Comparison of ENCODE assay signal across 18 cellular contexts in the genomic region with DNA sequence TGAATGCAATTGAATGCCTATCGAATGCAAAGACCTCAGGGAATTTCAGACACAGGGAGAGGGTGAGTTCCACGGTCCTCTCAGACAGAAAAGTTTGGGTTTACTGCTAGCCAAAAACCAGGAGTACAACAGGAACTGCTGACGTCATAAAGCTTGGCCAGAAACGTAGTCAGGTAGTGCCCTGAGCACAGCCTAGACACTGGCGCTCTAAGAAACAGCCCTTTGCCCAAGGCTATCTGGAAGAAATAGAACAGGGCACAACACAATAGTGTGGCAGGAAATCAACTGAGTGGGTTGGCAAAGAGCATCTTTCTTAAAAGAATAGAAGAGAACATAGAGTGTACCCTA. TPM values are rescaled to one million over a fixed set of nuclear protein-coding genes. Genes with fewer than 3 reads are reported as not detected.
DNase-seq lines count a peak whose midpoint lies in the region; ATAC-seq, FAIRE-seq and TF ChIP-seq lines count a peak whose summit lies in the region.
"Had no signal": no experiment of that assay in that cellular context is flagged by ENCODE, and none has a peak within 500 bp of the region (broad histone marks: within the 10 kb centered on the region; RNA-seq: fewer than 3 reads in every experiment).

No MANE protein-coding gene starts in this region.

- FAIRE-seq in H1 (lab: Jason Lieb, UNC), result no peak
- FAIRE-seq: D721Med had no signal

- H4K8ac ChIP-seq in H1 (ENCODE audit: extremely low read depth, insufficient read depth, low read length), result no peak overlapping the region

- no peaks in the 10 kb centered on the region for H3K27me3 Mint-ChIP-seq in activated B cell treated with CpG ODN at 0.5 μM for 24 hours

- peak overlapping the region; percentile 77; the same call in 1 of the 2 replicates for H2BK15ac ChIP-seq in H1 (ENCODE audit: low read length)

- no peak for TF ChIP-seq RAD21 in H1 (IDR thresholded peaks at IDR 0.05 in 1 of 2, conservative IDR thresholded peaks at IDR 0.05 in 1 of 2; ENCODE audit: low read depth in 2 of 2, low read length in 2 of 2)

- 67 to 77% methylated on average over 5 of the region's 5 CpGs for WGBS in heart right ventricle, 2 donors
- WGBS in H1 (ENCODE audit: extremely low coverage in 1 of 2, insufficient coverage in 1 of 2, insufficient read length in 1 of 2, insufficient replicate concordance in 2 of 2, low coverage in 1 of 2, low lambda C conversion rate in 2 of 2, missing lambda C conversion rate in 1 of 2), 2 experiments, result 89% methylated on average over 5 of the region's 5 CpGs; no CpG with 5 or more reads in 1 of the 2 experiments

- H3K23me2 ChIP-seq in H1 (ENCODE audit: low read depth, low read length), result no peaks in the 10 kb centered on the region

- TF ChIP-seq CTCF in heart right ventricle (IDR thresholded peaks at IDR 0.05), result no peak
- TF ChIP-seq CTCF in activated B cell treated with CpG ODN at 0.5 μM for 24 hours (IDR thresholded peaks at IDR 0.05), result no peak
- no peak for TF ChIP-seq CTCF in H1 (IDR thresholded peaks at IDR 0.05; ENCODE audit: control extremely low read depth in 1 of 3, insufficient read depth in 1 of 3, low read depth in 1 of 3, low read length in 3 of 3)

- H3K36me3 ChIP-seq in heart right ventricle (no peaks in the 10 kb centered on the region), H1 (ENCODE audit: control insufficient read depth in 2 of 4, insufficient read depth in 4 of 4, low read length in 3 of 4) (no peaks in the 10 kb centered on the region), stomach smooth muscle (ENCODE audit: control insufficient read depth in 2 of 2, insufficient read depth in 2 of 2, low read length in 2 of 2) (no peaks in the 10 kb centered on the region)
- H3K36me3 ChIP-seq: transverse colon had no signal

- ATAC-seq in heart right ventricle (peak in 1 of 8 donors; percentile 12), Right ventricle myocardium superior (ENCODE audit: poor library complexity) (no peak), activated B cell treated with CpG ODN at 0.5 μM for 24 hours (ENCODE audit: low read depth) (no peak)
- ATAC-seq: activated CD4-positive, CD25-positive, alpha-beta regulatory T cell treated with anti-CD3 and anti-CD28 coated beads, Interleukin-2, amount 50 U/mL, for 24 hours; activated T-cell treated with anti-CD3 and anti-CD28 coated beads, Interleukin-2, amount 50 U/mL, for 4 hours; naive thymus-derived CD8-positive, alpha-beta T cell had no signal

- H2BK20ac ChIP-seq in H1 (ENCODE audit: low read length), result peak overlapping the region; percentile 91; the same call in 1 of the 2 replicates

- no peaks in the 10 kb centered on the region for H3K9me3 ChIP-seq in heart right ventricle
- no peaks in the 10 kb centered on the region for H3K9me3 ChIP-seq in H1 (ENCODE audit: insufficient read depth in 2 of 2, low read depth in 1 of 2, low read length in 1 of 2)
- no peaks in the 10 kb centered on the region for H3K9me3 ChIP-seq in stomach smooth muscle (ENCODE audit: control insufficient read depth in 2 of 2, low read length in 2 of 2)
- H3K9me3 ChIP-seq: transverse colon had no signal

- POLR2A ChIA-PET in activated B cell treated with CpG ODN at 0.5 μM for 24 hours (lab: Charles Lee), result interaction anchor here (1.2 to 2.5 kb wide), 4 partner anchors 34 to 145 kb away, joined by 4 to 23 read pairs (median 5); a partner anchor contains a TSS
- POLR2A ChIA-PET in H1 (lab: Charles Lee; ENCODE audit: partially characterized antibody), result interaction anchor here (1.3 to 2.0 kb wide), 2 partner anchors 8 to 15 kb away, joined by 5 to 8 read pairs; no protein-coding TSS in a partner anchor

- H3K27me3 ChIP-seq in heart right ventricle (no peaks in the 10 kb centered on the region), H1 (replicated peaks in 1 of 4; ENCODE audit: control insufficient read depth in 3 of 4, extremely low read depth in 1 of 4, insufficient read depth in 3 of 4, low read length in 3 of 4) (no peaks in the 10 kb centered on the region), stomach smooth muscle (ENCODE audit: control insufficient read depth in 1 of 2, insufficient read depth in 2 of 2, low read length in 2 of 2) (no peaks in the 10 kb centered on the region)
- H3K27me3 ChIP-seq: transverse colon had no signal

- H2AK5ac ChIP-seq in H1 (ENCODE audit: low read depth, low read length), result no peak overlapping the region

- no peak overlapping the region for H3K56ac ChIP-seq in H1 (replicated peaks; ENCODE audit: insufficient read length, low read depth, low read length)

- peak overlapping the region; percentile 22; the same call in 1 of the 2 replicates for H2BK12ac ChIP-seq in H1 (ENCODE audit: low read depth, low read length)

- H3K18ac ChIP-seq in H1 (ENCODE audit: extremely low read depth, low read length), result no peak overlapping the region

- H3K79me1 ChIP-seq in H1 (ENCODE audit: low read depth, low read length), result no peaks in the 10 kb centered on the region; the same call in 1 of the 2 replicates

- no peak overlapping the region for H3K4me3 ChIP-seq in heart right ventricle
- no peak overlapping the region for H3K4me3 ChIP-seq in H1 (ENCODE audit: extremely low read depth in 1 of 4, insufficient read depth in 2 of 4, low read depth in 3 of 4, low read length in 4 of 4)
- H3K4me3 ChIP-seq in stomach smooth muscle (ENCODE audit: low read length in 2 of 2), result no peak overlapping the region
- H3K4me3 ChIP-seq: PC-9, transverse colon had no signal

- H3K4me1 Mint-ChIP-seq in activated B cell treated with CpG ODN at 0.5 μM for 24 hours, result peaks cover 80% of the 10 kb centered on the region

- H3K79me2 ChIP-seq in H1 (ENCODE audit: control insufficient read depth in 1 of 2, insufficient read depth in 2 of 2, low read length in 2 of 2), result peaks cover 0 to 9% of the 10 kb centered on the region in 2 experiments; a peak in 1 of 4 replicates

- CTCF ChIA-PET in activated B cell treated with CpG ODN at 0.5 μM for 24 hours (lab: Charles Lee) (interaction anchor here (1.1 to 2.2 kb wide), 4 partner anchors 46 to 99 kb away, joined by 3 to 8 read pairs (median 4); no protein-coding TSS in a partner anchor), H1 (lab: Charles Lee; ENCODE audit: partially characterized antibody) (interaction anchor here (0.8 to 4.1 kb wide), 12 partner anchors 11 to 91 kb away, joined by 3 to 12 read pairs (median 5); no protein-coding TSS in a partner anchor)

- peak overlapping the region; percentile 5 for H4K91ac ChIP-seq in H1 (replicated peaks; ENCODE audit: insufficient read length, low read length)

- peak overlapping the region; percentile 95 for H3K27ac Mint-ChIP-seq in activated B cell treated with CpG ODN at 0.5 μM for 24 hours

- H3K14ac ChIP-seq in H1 (ENCODE audit: insufficient read length), result no peak overlapping the region

- H3K9me3 Mint-ChIP-seq in activated B cell treated with CpG ODN at 0.5 μM for 24 hours, result peaks cover under 1% of the 10 kb centered on the region
- H3K9me3 Mint-ChIP-seq: naive thymus-derived CD8-positive, alpha-beta T cell had no signal

- no peak for TF ChIP-seq EP300 in H1 (IDR thresholded peaks at IDR 0.05; ENCODE audit: borderline replicate concordance in 1 of 2, low read depth in 2 of 2, low read length in 2 of 2)

- no peak overlapping the region for H3K9ac ChIP-seq in H1 (replicated peaks in 1 of 4; ENCODE audit: extremely low read depth in 1 of 4, low read depth in 3 of 4, low read length in 3 of 4)
- H3K9ac ChIP-seq in stomach smooth muscle (ENCODE audit: low read length in 2 of 2), result peak overlapping the region in 1 of 2 donors; percentile 37

- H3K4me1 ChIP-seq in heart right ventricle (peaks cover 18 to 92% (median 85%) of the 10 kb centered on the region in 9 donors), H1 (replicated peaks in 1 of 4; ENCODE audit: control insufficient read depth in 3 of 4, insufficient read depth in 4 of 4, low read length in 3 of 4) (peaks cover 10 to 24% (median 15%) of the 10 kb centered on the region in 4 experiments), stomach smooth muscle (ENCODE audit: control insufficient read depth, insufficient read depth, low read length) (peaks cover 47% of the 10 kb centered on the region)

- no peak overlapping the region for H2AFZ ChIP-seq in H1 (ENCODE audit: low read length)
- H2AFZ ChIP-seq: PC-9 had no signal

- no peak overlapping the region for H3K4me2 ChIP-seq in H1 (ENCODE audit: insufficient read depth in 1 of 2, low read depth in 2 of 2, low read length in 2 of 2)
- H3K4me2 ChIP-seq: PC-9 had no signal

- TF ChIP-seq POLR2A in H1 (IDR thresholded peaks at IDR 0.05; ENCODE audit: control extremely low read depth in 1 of 2, low read depth in 2 of 2, low read length in 2 of 2), result no peak

- no peak for DNase-seq in heart right ventricle
- DNase-seq in Right ventricle myocardium superior, result no peak
- DNase-seq in activated B cell treated with CpG ODN at 0.5 μM for 24 hours, result no peak
- no peak for DNase-seq in H1 (ENCODE audit: low read depth in 1 of 2, low spot score in 2 of 2)
- no peak for DNase-seq in NCI-H510A treated with DMSO at 0.1 percent for 48 hours (lab: John Stamatoyannopoulos, UW)
- no peak for DNase-seq in occipital lobe (lab: John Stamatoyannopoulos, UW)
- no peak for DNase-seq in pons (ENCODE audit: low spot score)
- DNase-seq: activated T-cell treated with anti-CD3 and anti-CD28 coated beads, Interleukin-2, amount 50 U/mL, for 4 hours; aorta; naive thymus-derived CD8-positive, alpha-beta T cell; NCI-H187; NCI-H510A; PC-9; stimulated activated CD4-positive, alpha-beta T cell treated with anti-CD3 and anti-CD28 coated beads, Interleukin-1b, Interleukin-23, amount 100 ng/mL, for 48 hours; transverse colon had no signal

- no peaks in the 10 kb centered on the region for H3K36me3 Mint-ChIP-seq in activated B cell treated with CpG ODN at 0.5 μM for 24 hours (ENCODE audit: low read depth)
- H3K36me3 Mint-ChIP-seq: naive thymus-derived CD8-positive, alpha-beta T cell had no signal

- H3K27ac ChIP-seq in heart right ventricle (peak overlapping the region in 7 of 10 donors; percentile 6 to 84 (median 43)), H1 (ENCODE audit: low read depth, low read length) (no peak overlapping the region), stomach smooth muscle (ENCODE audit: low read length) (peak overlapping the region; percentile 93)
- H3K27ac ChIP-seq: PC-9 had no signal

- 0 out of 2 replicates have a peak overlapping the region, but pooled peaks have one; percentile 69 for H2BK5ac ChIP-seq in H1 (ENCODE audit: low read depth, low read length)

- no peaks in the 10 kb centered on the region for H4K20me1 ChIP-seq in H1 (replicated peaks in 1 of 2; ENCODE audit: control insufficient read depth in 1 of 2, insufficient read depth in 2 of 2, low read length in 2 of 2)

- intact Hi-C loops in heart right ventricle (cut with DNase I), result loop anchor here in 1 of 10 donors (10.0 kb wide), 1 partner anchor 55 kb away; a partner anchor contains a TSS
- intact Hi-C loops in Right ventricle myocardium superior (cut with DNase I), result loop anchor here (10.0 kb wide), 1 partner anchor 55 kb away; a partner anchor contains a TSS
- intact Hi-C loops in activated B cell treated with CpG ODN at 0.5 μM for 24 hours (cut with micrococcal nuclease), result loop anchor here (5.0 kb wide), 1 partner anchor 157 kb away; no protein-coding TSS in a partner anchor

- no peak overlapping the region for H3K4ac ChIP-seq in H1 (replicated peaks; ENCODE audit: insufficient read length, low read depth, low read length)

- H2BK120ac ChIP-seq in H1 (replicated peaks; ENCODE audit: low read depth, low read length), result no peak overlapping the region

- no peak overlapping the region for H3K23ac ChIP-seq in H1 (ENCODE audit: insufficient read length)

- no peak overlapping the region for H4K5ac ChIP-seq in H1 (ENCODE audit: insufficient read length, low read depth, low read length)

- peak overlapping the region; percentile 3 for H3K4me3 Mint-ChIP-seq in activated B cell treated with CpG ODN at 0.5 μM for 24 hours

RNA-seq across cellular contexts. Expression of a gene that starts 58.0 kb away (rescaled TPM):
- 10 to 100 TPM; 26.5 to 96.5 (median 41.0) TPM for total RNA-seq in heart right ventricle
- polyA plus RNA-seq in heart right ventricle, result 10 to 100 TPM; 13.8 to 18.2 TPM
- total RNA-seq in Right ventricle myocardium superior, result 46.2 TPM
- 8.3 and 8.4 TPM in 2 replicates for total RNA-seq in activated B cell treated with CpG ODN at 0.5 μM for 24 hours
- total RNA-seq in H1 (2021; fragmentation: NEBNext Ultra II Directional; extraction: Animal tissue kit (Norgen Biotek cat#: 25700)), result 8.5 and 8.8 TPM in 2 replicates
- polyA plus RNA-seq in H1 (2011; rRNA removed), result 2.5 and 3.4 TPM in 2 replicates
- 2.8 TPM for polyA plus RNA-seq in H1 (2011; cell fraction: cytosol; rRNA removed)
- polyA plus RNA-seq in H1 (2011; cell fraction: nucleus; rRNA removed), result 4.1 TPM
- 2.5 to 3.4 TPM (median 3.1 TPM) in 4 replicates for polyA plus RNA-seq in H1 (2012, experiment 1 of 2)
- 0.63 TPM for polyA plus RNA-seq in H1 (2012, experiment 2 of 2)
- 3.5 TPM for polyA plus RNA-seq in H1 (2013, experiment 1 of 2)
- 3.6 TPM for polyA plus RNA-seq in H1 (2013, experiment 2 of 2)
- polyA minus RNA-seq in H1 (2011; rRNA and poly(A)+ RNA removed), result 8.5 and 10.8 TPM in 2 replicates
- 7.9 TPM for polyA minus RNA-seq in H1 (2011; cell fraction: cytosol; rRNA and poly(A)+ RNA removed)
- 14.4 TPM for polyA minus RNA-seq in H1 (2011; cell fraction: nucleus; rRNA and poly(A)+ RNA removed)
- 38.2 TPM for total RNA-seq in occipital lobe
